ENCODE assay signal across 23 cellular contexts in genomic region chr14:95128140-95128539, GRCh38.
"Had no signal": no experiment of that assay in that cellular context is flagged by ENCODE, and none has a peak within 500 bp of the region (broad histone marks: within the 10 kb centered on the region; RNA-seq: fewer than 3 reads in every experiment).

No MANE protein-coding gene starts in this region.

- H3K9me3 ChIP-seq: heart left ventricle, left ventricle myocardium inferior, sigmoid colon, transverse colon, uterus had no signal

- ATAC-seq: activated CD4-positive, alpha-beta T cell treated with anti-CD3 and anti-CD28 coated beads for 36 hours; heart left ventricle; stimulated activated memory B cell treated with anti-CD40 and anti-IgM and Interleukin-4, amounts not matched to agents 10 μg/mL and 1 μg/mL and 100 μg/mL, for 72 hours; T-cell had no signal

- H3K36me3 ChIP-seq: uterus had no signal

- H3K27ac Mint-ChIP-seq: activated B cell treated with CpG ODN at 0.5 μM for 24 hours; activated naive CD8-positive, alpha-beta T cell treated with anti-CD3 and anti-CD28 coated beads, Interleukin-2, amount 10 ng/mL, durations not matched to agents 7 days and 5 days; activated T-cell treated with anti-CD3 and anti-CD28 coated beads, Interleukin-2, amount 50 U/mL, for 24 hours; memory B cell; nephron progenitor cell; stimulated activated memory B cell treated with anti-CD40 and anti-IgM and Interleukin-4, amounts not matched to agents 10 μg/mL and 1 μg/mL and 100 μg/mL, for 72 hours; T-cell had no signal

- H3K4me3 ChIP-seq: coronary artery, heart left ventricle, left ventricle myocardium inferior, sigmoid colon, smooth muscle cell, transverse colon, uterus had no signal

- H3K27me3 Mint-ChIP-seq: activated B cell treated with CpG ODN at 0.5 μM for 24 hours; activated CD4-positive, alpha-beta T cell treated with anti-CD3 and anti-CD28 coated beads for 36 hours; activated naive CD8-positive, alpha-beta T cell treated with anti-CD3 and anti-CD28 coated beads, Interleukin-2, amount 10 ng/mL, durations not matched to agents 7 days and 5 days; activated T-cell treated with anti-CD3 and anti-CD28 coated beads, Interleukin-2, amount 50 U/mL, for 24 hours; memory B cell; stimulated activated memory B cell treated with anti-CD40 and anti-IgM and Interleukin-4, amounts not matched to agents 10 μg/mL and 1 μg/mL and 100 μg/mL, for 72 hours; T-cell had no signal

- H3K27me3 ChIP-seq: heart left ventricle, sigmoid colon, transverse colon, uterus had no signal

- H3K4me1 ChIP-seq: uterus had no signal

- H3K4me3 Mint-ChIP-seq: activated B cell treated with CpG ODN at 0.5 μM for 24 hours; activated CD4-positive, alpha-beta T cell treated with anti-CD3 and anti-CD28 coated beads for 36 hours; activated naive CD8-positive, alpha-beta T cell treated with anti-CD3 and anti-CD28 coated beads, Interleukin-2, amount 10 ng/mL, durations not matched to agents 7 days and 5 days; activated T-cell treated with anti-CD3 and anti-CD28 coated beads, Interleukin-2, amount 50 U/mL, for 24 hours; memory B cell; nephron progenitor cell; stimulated activated memory B cell treated with anti-CD40 and anti-IgM and Interleukin-4, amounts not matched to agents 10 μg/mL and 1 μg/mL and 100 μg/mL, for 72 hours; T-cell had no signal

- DNase-seq: activated B cell treated with CpG ODN at 0.5 μM for 24 hours; activated CD4-positive, alpha-beta T cell treated with anti-CD3 and anti-CD28 coated beads for 36 hours; activated CD4-positive, alpha-beta T cell treated with anti-CD3 and anti-CD28 coated beads, Interleukin-2, amount 50 U/mL, for 4 hours; activated CD8-positive, alpha-beta memory T cell treated with anti-CD3 and anti-CD28 coated beads for 24 hours; activated CD8-positive, alpha-beta memory T cell treated with anti-CD3 and anti-CD28 coated beads, Interleukin-2, amount 50 U/mL, for 4 hours; activated naive CD4-positive, alpha-beta T cell treated with Interleukin-2 at 50 U/mL for 16 hours; activated naive CD8-positive, alpha-beta T cell treated with anti-CD3 and anti-CD28 coated beads, Interleukin-2, amount 10 ng/mL, durations not matched to agents 7 days and 5 days; activated T-cell treated with anti-CD3 and anti-CD28 coated beads, Interleukin-2, amount 50 U/mL, for 24 hours; amniotic stem cell; cerebellar nuclear complex; heart left ventricle; left ventricle myocardium inferior; nephron progenitor cell; nucleus accumbens; sigmoid colon; stimulated activated CD4-positive, alpha-beta T cell treated with anti-CD3 and anti-CD28 coated beads, Interleukin-15, amount 100 ng/mL, for 24 hours; T-cell; transverse colon; uterus had no signal

- H3K27ac ChIP-seq: coronary artery, heart left ventricle, left ventricle myocardium inferior, sigmoid colon, transverse colon, uterus had no signal
